ENCODE assay signal across 1 cellular context in the genomic region with DNA sequence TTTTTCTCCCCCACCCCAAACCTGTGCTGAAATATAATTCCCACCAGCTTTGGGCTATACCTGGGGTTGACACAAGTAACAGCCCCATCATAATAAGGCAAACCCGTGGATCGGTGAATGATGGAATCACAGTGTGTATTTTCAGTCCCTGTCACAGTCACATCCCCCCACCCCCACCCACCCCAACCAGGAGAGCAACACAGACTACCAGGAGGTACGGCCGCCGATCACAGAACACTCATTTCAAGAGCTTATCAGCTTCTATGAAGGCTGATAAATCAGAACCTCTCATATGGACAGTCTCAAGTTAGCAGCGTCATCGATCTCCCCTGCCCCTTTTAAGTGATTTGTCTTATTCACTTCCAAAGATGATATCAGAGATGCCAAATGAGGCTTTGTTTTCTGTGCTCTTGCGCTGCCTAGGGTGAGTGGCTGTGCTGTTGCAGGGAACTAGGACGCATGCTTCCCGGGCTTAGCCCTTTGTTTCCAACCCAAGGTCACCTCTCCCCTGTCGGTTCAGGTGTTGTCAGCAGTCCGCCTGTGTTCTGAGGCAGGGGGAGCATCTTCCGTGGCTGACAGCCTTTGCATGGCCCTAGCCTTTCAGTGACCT.
TF ChIP-seq lines count a peak whose summit lies in the region.

No MANE protein-coding gene starts in this region.

TF ChIP-seq in GM23338, 12 proteins besides CTCF, POLR2A, EP300 and RAD21 (continued from another document):
- TF ChIP-seq, protein P1, sequence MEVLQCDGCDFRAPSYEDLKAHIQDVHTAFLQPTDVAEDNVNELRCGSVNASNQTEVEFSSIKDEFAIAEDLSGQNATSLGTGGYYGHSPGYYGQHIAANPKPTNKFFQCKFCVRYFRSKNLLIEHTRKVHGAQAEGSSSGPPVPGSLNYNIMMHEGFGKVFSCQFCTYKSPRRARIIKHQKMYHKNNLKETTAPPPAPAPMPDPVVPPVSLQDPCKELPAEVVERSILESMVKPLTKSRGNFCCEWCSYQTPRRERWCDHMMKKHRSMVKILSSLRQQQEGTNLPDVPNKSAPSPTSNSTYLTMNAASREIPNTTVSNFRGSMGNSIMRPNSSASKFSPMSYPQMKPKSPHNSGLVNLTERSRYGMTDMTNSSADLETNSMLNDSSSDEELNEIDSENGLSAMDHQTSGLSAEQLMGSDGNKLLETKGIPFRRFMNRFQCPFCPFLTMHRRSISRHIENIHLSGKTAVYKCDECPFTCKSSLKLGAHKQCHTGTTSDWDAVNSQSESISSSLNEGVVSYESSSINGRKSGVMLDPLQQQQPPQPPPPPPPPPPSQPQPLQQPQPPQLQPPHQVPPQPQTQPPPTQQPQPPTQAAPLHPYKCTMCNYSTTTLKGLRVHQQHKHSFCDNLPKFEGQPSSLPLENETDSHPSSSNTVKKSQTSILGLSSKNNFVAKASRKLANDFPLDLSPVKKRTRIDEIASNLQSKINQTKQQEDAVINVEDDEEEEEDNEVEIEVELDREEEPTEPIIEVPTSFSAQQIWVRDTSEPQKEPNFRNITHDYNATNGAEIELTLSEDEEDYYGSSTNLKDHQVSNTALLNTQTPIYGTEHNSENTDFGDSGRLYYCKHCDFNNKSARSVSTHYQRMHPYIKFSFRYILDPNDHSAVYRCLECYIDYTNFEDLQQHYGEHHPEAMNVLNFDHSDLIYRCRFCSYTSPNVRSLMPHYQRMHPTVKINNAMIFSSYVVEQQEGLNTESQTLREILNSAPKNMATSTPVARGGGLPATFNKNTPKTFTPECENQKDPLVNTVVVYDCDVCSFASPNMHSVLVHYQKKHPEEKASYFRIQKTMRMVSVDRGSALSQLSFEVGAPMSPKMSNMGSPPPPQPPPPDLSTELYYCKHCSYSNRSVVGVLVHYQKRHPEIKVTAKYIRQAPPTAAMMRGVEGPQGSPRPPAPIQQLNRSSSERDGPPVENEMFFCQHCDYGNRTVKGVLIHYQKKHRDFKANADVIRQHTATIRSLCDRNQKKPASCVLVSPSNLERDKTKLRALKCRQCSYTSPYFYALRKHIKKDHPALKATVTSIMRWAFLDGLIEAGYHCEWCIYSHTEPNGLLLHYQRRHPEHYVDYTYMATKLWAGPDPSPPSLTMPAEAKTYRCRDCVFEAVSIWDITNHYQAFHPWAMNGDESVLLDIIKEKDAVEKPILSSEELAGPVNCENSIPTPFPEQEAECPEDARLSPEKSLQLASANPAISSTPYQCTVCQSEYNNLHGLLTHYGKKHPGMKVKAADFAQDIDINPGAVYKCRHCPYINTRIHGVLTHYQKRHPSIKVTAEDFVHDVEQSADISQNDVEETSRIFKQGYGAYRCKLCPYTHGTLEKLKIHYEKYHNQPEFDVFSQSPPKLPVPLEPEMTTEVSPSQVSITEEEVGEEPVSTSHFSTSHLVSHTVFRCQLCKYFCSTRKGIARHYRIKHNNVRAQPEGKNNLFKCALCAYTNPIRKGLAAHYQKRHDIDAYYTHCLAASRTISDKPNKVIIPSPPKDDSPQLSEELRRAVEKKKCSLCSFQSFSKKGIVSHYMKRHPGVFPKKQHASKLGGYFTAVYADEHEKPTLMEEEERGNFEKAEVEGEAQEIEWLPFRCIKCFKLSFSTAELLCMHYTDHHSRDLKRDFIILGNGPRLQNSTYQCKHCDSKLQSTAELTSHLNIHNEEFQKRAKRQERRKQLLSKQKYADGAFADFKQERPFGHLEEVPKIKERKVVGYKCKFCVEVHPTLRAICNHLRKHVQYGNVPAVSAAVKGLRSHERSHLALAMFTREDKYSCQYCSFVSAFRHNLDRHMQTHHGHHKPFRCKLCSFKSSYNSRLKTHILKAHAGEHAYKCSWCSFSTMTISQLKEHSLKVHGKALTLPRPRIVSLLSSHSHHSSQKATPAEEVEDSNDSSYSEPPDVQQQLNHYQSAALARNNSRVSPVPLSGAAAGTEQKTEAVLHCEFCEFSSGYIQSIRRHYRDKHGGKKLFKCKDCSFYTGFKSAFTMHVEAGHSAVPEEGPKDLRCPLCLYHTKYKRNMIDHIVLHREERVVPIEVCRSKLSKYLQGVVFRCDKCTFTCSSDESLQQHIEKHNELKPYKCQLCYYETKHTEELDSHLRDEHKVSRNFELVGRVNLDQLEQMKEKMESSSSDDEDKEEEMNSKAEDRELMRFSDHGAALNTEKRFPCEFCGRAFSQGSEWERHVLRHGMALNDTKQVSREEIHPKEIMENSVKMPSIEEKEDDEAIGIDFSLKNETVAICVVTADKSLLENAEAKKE (CRISPR knock-in tag; IDR thresholded peaks at IDR 0.05): no peak
- TF ChIP-seq ZNF331 (CRISPR knock-in tag; IDR thresholded peaks at IDR 0.05; ENCODE audit: low read depth) (no peak), NANOG (IDR thresholded peaks at IDR 0.05; ENCODE audit: borderline replicate concordance) (no peak)
